Comparison of ENCODE assay signal across 8 cellular contexts in genomic region chr3:124886168-124887051, GRCh38. TPM values are rescaled to one million over a fixed set of nuclear protein-coding genes. Genes with fewer than 3 reads are reported as not detected.
A peak's percentile ranks its signal among the peaks of the same experiment; 100 is the strongest.
DNase-seq lines count a peak whose midpoint lies in the region; ATAC-seq and TF ChIP-seq lines count a peak whose summit lies in the region.

No MANE protein-coding gene starts in this region.

- no peaks in the 10 kb centered on the region for H3K9me3 Mint-ChIP-seq in neural progenitor cell

- 2% methylated on average over 85 of the region's 85 CpGs for WGBS in urinary bladder

- H3K27ac ChIP-seq in foreskin keratinocyte (no peak overlapping the region), neural progenitor cell (peak overlapping the region; percentile 22), urinary bladder (ENCODE audit: low read depth) (peak overlapping the region; percentile 57)

- TF ChIP-seq CTCF in foreskin keratinocyte (conservative IDR thresholded peaks at IDR 0.05) (no peak), neural progenitor cell (IDR thresholded peaks at IDR 0.05) (no peak)

- H3K27me3 ChIP-seq in MG63 (no peaks in the 10 kb centered on the region), foreskin keratinocyte (no peaks in the 10 kb centered on the region), neural progenitor cell (peaks cover 10% of the 10 kb centered on the region)

- peaks cover 29% of the 10 kb centered on the region for H4K20me1 ChIP-seq in neural progenitor cell (ENCODE audit: low read depth)

- H3K4me1 ChIP-seq in foreskin keratinocyte, result peaks cover 49% of the 10 kb centered on the region
- peaks cover 53% of the 10 kb centered on the region for H3K4me1 ChIP-seq in neural progenitor cell
- no peaks in the 10 kb centered on the region for H3K4me1 ChIP-seq in urinary bladder (ENCODE audit: insufficient read depth)

- peaks cover 56% of the 10 kb centered on the region for H3K4me1 Mint-ChIP-seq in neural progenitor cell

- peak; percentile 54 for DNase-seq in EL
- DNase-seq in MG63, result peak; percentile 58
- DNase-seq in activated T-cell treated with anti-CD3 and anti-CD28 coated beads, Interleukin-2, amount 50 U/mL, for 48 hours, result peak; percentile 42 to 58
- DNase-seq in foreskin keratinocyte, result peak in 1 of 2 donors; percentile 37
- peak; percentile 68 for DNase-seq in neural progenitor cell (ENCODE audit: low spot score)

- peak overlapping the region; percentile 83 for H3K4me2 ChIP-seq in neural progenitor cell

- H3K27me3 Mint-ChIP-seq in neural progenitor cell (ENCODE audit: insufficient read depth, low read depth), result peaks cover 17% of the 10 kb centered on the region

- peak overlapping the region; percentile 73 for H3K27ac Mint-ChIP-seq in neural progenitor cell

- H3K9ac ChIP-seq in neural progenitor cell, result peak overlapping the region; percentile 51

- peaks cover 34% of the 10 kb centered on the region for H3K79me2 ChIP-seq in neural progenitor cell (ENCODE audit: low read depth)

- H3F3A ChIP-seq in neural progenitor cell (ENCODE audit: low read depth), result peaks cover 75% of the 10 kb centered on the region

- ATAC-seq in GM21619 (IDR thresholded peaks at IDR 0.05; ENCODE audit: unreplicated experiment) (peak; percentile 37), foreskin keratinocyte (peak; percentile 60), HG03135 (IDR thresholded peaks at IDR 0.05; ENCODE audit: unreplicated experiment) (no peak)

- H3K36me3 ChIP-seq in MG63, result no peaks in the 10 kb centered on the region
- H3K36me3 ChIP-seq in neural progenitor cell, result no peaks in the 10 kb centered on the region
- H3K36me3 ChIP-seq in urinary bladder (ENCODE audit: insufficient read depth), result no peaks in the 10 kb centered on the region

- H3K4me3 Mint-ChIP-seq in neural progenitor cell, result peak overlapping the region; percentile 92

- H3K9me3 ChIP-seq in MG63 (no peaks in the 10 kb centered on the region), neural progenitor cell (ENCODE audit: low read depth) (no peaks in the 10 kb centered on the region)

- peak overlapping the region; percentile 62 for H3K4me3 ChIP-seq in MG63
- H3K4me3 ChIP-seq in neural progenitor cell, result peak overlapping the region; percentile 95
- H3K4me3 ChIP-seq in urinary bladder (ENCODE audit: low read depth, low read length), result peak overlapping the region; percentile 82

- H2AFZ ChIP-seq in neural progenitor cell (replicated peaks), result peak overlapping the region; percentile 88

- no peaks in the 10 kb centered on the region for H3K36me3 Mint-ChIP-seq in neural progenitor cell

RNA-seq across cellular contexts. Expression of gene ITGB5, which starts 0.8 kb away (rescaled TPM):
- total RNA-seq in MG63 (2014; rRNA removed; shearing (Covaris generic); ENCODE audit: low replicate concordance), result 115 and 121 TPM in 2 replicates
- total RNA-seq in foreskin keratinocyte (82.0 and 91.9 TPM in 2 replicates), neural progenitor cell (ENCODE audit: low replicate concordance) (55.8 and 108 TPM in 2 replicates), urinary bladder (32.9 TPM)
- polyA plus RNA-seq in foreskin keratinocyte (70.5 and 97.0 TPM in 2 replicates), urinary bladder (77.2 TPM)

RNA-seq across cellular contexts. Expression of gene MUC13, which starts 48.1 kb away (rescaled TPM):
- total RNA-seq in MG63 (2014; rRNA removed; shearing (Covaris generic); ENCODE audit: low replicate concordance), result not detected in 2 replicates
- total RNA-seq in foreskin keratinocyte (not detected in 2 replicates), neural progenitor cell (ENCODE audit: low replicate concordance) (not detected in 2 replicates), urinary bladder (not detected)
- polyA plus RNA-seq in foreskin keratinocyte (not detected in 2 replicates), urinary bladder (not detected)
